ENCODE assay signal across 16 cellular contexts in the genomic region with DNA sequence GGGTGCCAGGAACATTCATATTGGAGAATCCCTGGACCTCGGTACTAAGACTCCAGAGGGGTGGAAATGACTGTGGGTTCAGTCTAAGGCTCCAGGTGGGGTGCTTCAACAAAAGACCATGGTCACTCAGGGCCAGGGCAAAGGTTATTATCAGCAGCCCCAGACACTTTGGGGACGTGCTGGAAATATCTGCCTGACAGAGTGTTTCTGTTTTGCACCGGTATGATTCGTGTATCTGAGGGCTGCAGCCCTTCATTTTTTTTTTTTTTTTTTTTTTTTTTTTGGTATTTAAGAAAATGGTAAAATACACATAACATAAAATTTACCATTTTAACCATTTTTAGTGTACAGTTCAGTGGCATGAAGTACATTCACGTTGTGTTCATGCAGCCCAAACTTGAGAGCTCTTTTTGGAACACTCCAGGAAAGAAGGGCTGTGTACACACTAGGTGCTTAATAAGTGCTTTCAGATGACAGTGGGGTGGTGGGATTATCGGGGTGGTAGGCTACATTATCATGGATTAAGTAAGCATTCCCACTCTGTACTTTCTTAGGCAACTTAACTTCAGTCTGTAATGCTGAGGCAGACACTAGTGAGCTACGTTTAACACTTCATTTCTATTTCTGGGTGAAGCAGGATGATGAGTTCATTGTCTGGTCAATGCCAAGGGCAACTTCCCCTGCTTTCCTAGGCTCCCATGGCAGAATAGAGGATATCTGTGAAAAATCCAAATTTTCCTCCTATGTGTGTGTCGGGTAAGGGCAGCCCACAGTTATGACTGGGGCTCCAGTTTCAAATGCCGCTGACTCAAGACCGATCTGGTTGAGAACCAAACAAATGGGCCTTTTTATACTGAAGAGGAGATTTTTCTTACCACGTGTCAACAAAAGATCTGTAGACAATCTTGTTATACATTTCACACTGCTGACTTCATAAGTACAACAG.
A peak's percentile ranks its signal among the peaks of the same experiment; 100 is the strongest.
DNase-seq lines count a peak whose midpoint lies in the region; ATAC-seq and TF ChIP-seq lines count a peak whose summit lies in the region.
"Had no signal": no experiment of that assay in that cellular context is flagged by ENCODE, and none has a peak within 500 bp of the region (broad histone marks: within the 10 kb centered on the region; RNA-seq: fewer than 3 reads in every experiment).

No MANE protein-coding gene starts in this region.

- peak overlapping the region; percentile 73; the same call in 1 of the 2 replicates for H2AK5ac ChIP-seq in IMR-90 (ENCODE audit: low read depth, low read length)

- H3K9me1 ChIP-seq in IMR-90 (ENCODE audit: insufficient read depth, low read length), result peaks cover 13% of the 10 kb centered on the region

- intact Hi-C loops in IMR-90 (cut with micrococcal nuclease) (no loop called here), vagina (cut with DNase I) (no loop called here)

- peak; percentile 63 for ATAC-seq in IMR-90 (ENCODE audit: low read depth)
- no peak for ATAC-seq in naive B cell (ENCODE audit: low read depth in 2 of 2)
- no peak for ATAC-seq in HG02981 (IDR thresholded peaks at IDR 0.05; ENCODE audit: unreplicated experiment)
- no peak for ATAC-seq in HG03439 (IDR thresholded peaks at IDR 0.05; ENCODE audit: unreplicated experiment)
- ATAC-seq: right lobe of liver had no signal

- H2BK120ac ChIP-seq in IMR-90 (ENCODE audit: low read depth, low read length), result no peak overlapping the region; the same call in 1 of the 2 replicates

- H4K91ac ChIP-seq in IMR-90 (ENCODE audit: insufficient read depth, low read depth, low read length), result 0 out of 2 replicates have a peak overlapping the region, but pooled peaks have one; percentile 14

- H3K27me3 ChIP-seq in IMR-90 (ENCODE audit: control insufficient read depth, insufficient read depth, low read length) (no peaks in the 10 kb centered on the region), vagina (no peaks in the 10 kb centered on the region)
- H3K27me3 ChIP-seq: ascending aorta, right lobe of liver, thyroid gland had no signal

- no peak for TF ChIP-seq RAD21 in IMR-90 (IDR thresholded peaks at IDR 0.05; ENCODE audit: low read length)

- H2BK20ac ChIP-seq in IMR-90 (ENCODE audit: low read depth, low read length), result peak overlapping the region; percentile 14; the same call in 1 of the 2 replicates

- H3K4ac ChIP-seq in IMR-90 (ENCODE audit: low read depth, low read length), result no peak overlapping the region

- TF ChIP-seq CTCF in IMR-90 (conservative IDR thresholded peaks at IDR 0.05; ENCODE audit: low read depth, low read length) (no peak), vagina (IDR thresholded peaks at IDR 0.05) (no peak)

- no peaks in the 10 kb centered on the region for H3K27me3 Mint-ChIP-seq in T-helper 1 cell treated with Interleukin-12 subunit alpha and Interleukin-12 subunit beta and Interleukin-4 antibody, amounts not matched to agents 30 μg/mL and 1 μg/mL, for 36 hours (ENCODE audit: low read depth)
- H3K27me3 Mint-ChIP-seq in naive B cell, result no peaks in the 10 kb centered on the region

- no peak overlapping the region for H3K56ac ChIP-seq in IMR-90 (ENCODE audit: extremely low read depth, insufficient read depth, low read length)

- H3K4me3 Mint-ChIP-seq in T-helper 1 cell treated with Interleukin-12 subunit alpha and Interleukin-12 subunit beta and Interleukin-4 antibody, amounts not matched to agents 30 μg/mL and 1 μg/mL, for 36 hours, result no peak overlapping the region
- peak overlapping the region in 3 of 8 donors; percentile 6 to 81 (median 24) for H3K4me3 Mint-ChIP-seq in naive B cell

- H3K9me3 ChIP-seq in IMR-90 (ENCODE audit: control insufficient read depth, insufficient read depth, low read length), result no peaks in the 10 kb centered on the region
- no peaks in the 10 kb centered on the region for H3K9me3 ChIP-seq in vagina
- H3K9me3 ChIP-seq: ascending aorta, right lobe of liver, thyroid gland had no signal

- H2AFZ ChIP-seq in IMR-90 (replicated peaks; ENCODE audit: low read length, poor library complexity), result no peak overlapping the region

- no peak overlapping the region; the same call in 2 of the 3 replicates for H2BK15ac ChIP-seq in IMR-90 (ENCODE audit: low read depth, low read length)

- H4K20me1 ChIP-seq in IMR-90 (ENCODE audit: insufficient read depth, low read length), result no peaks in the 10 kb centered on the region

- no peak overlapping the region for H2AK9ac ChIP-seq in IMR-90 (replicated peaks; ENCODE audit: low read depth, low read length, poor library complexity)

- dilution Hi-C loops in IMR-90 (cut with HindIII; ENCODE audit: low sequenced_read_pairs, unreplicated experiment), result no loop called here

- H3K36me3 Mint-ChIP-seq in T-helper 1 cell treated with Interleukin-12 subunit alpha and Interleukin-12 subunit beta and Interleukin-4 antibody, amounts not matched to agents 30 μg/mL and 1 μg/mL, for 36 hours (ENCODE audit: low read depth), result peaks cover 28% of the 10 kb centered on the region
- peaks cover 0 to 6% of the 10 kb centered on the region in 2 donors for H3K36me3 Mint-ChIP-seq in naive B cell

- peak overlapping the region; percentile 32 for H3K27ac Mint-ChIP-seq in T-helper 1 cell treated with Interleukin-12 subunit alpha and Interleukin-12 subunit beta and Interleukin-4 antibody, amounts not matched to agents 30 μg/mL and 1 μg/mL, for 36 hours
- H3K27ac Mint-ChIP-seq in naive B cell, result peak overlapping the region; percentile 44 to 98 (median 84)

- no peaks in the 10 kb centered on the region for H3K79me1 ChIP-seq in IMR-90 (ENCODE audit: low read depth in 1 of 2, low read length in 2 of 2)

- CTCF ChIA-PET in IMR-90 (lab: Yijun Ruan, JAX), result no interaction called here

- H3K9ac ChIP-seq in IMR-90 (ENCODE audit: low read depth, low read length), result no peak overlapping the region

- H3K9me3 Mint-ChIP-seq in T-helper 1 cell treated with Interleukin-12 subunit alpha and Interleukin-12 subunit beta and Interleukin-4 antibody, amounts not matched to agents 30 μg/mL and 1 μg/mL, for 36 hours, result no peaks in the 10 kb centered on the region
- H3K9me3 Mint-ChIP-seq in naive B cell, result no peaks in the 10 kb centered on the region

- no TSS peak for BruUV-seq in IMR-90 (replicated peaks; lab: Mats Ljungman, UMichigan)

- H3K14ac ChIP-seq in IMR-90 (replicated peaks; ENCODE audit: low read depth, low read length), result peak overlapping the region; percentile 80

- in situ Hi-C loops in IMR-90 (cut with MboI; ENCODE audit: low sequenced_read_pairs), result no loop called here

- H3K36me3 ChIP-seq in IMR-90 (ENCODE audit: control insufficient read depth, insufficient read depth, low read length) (no peaks in the 10 kb centered on the region), vagina (no peaks in the 10 kb centered on the region)
- H3K36me3 ChIP-seq: ascending aorta, right lobe of liver, thyroid gland had no signal

- no peak overlapping the region for H4K5ac ChIP-seq in IMR-90 (ENCODE audit: low read depth, low read length)

- POLR2A ChIA-PET in IMR-90 (lab: Charles Lee; ENCODE audit: unreplicated experiment), result no interaction called here

- no peak overlapping the region for H3K18ac ChIP-seq in IMR-90 (ENCODE audit: low read depth, low read length)

- H3K4me2 ChIP-seq in IMR-90 (ENCODE audit: low read depth, low read length), result no peak overlapping the region

- peak overlapping the region in 1 of 2 experiments; percentile 50; a peak in 1 of 4 replicates for H4K8ac ChIP-seq in IMR-90 (ENCODE audit: low read depth in 2 of 2, low read length in 2 of 2)

- DNase-seq in T-helper 1 cell, result no peak
- DNase-seq in IMR-90, result peak; percentile 79
- peak; percentile 53 for DNase-seq in astrocyte of the hippocampus (ENCODE audit: low read depth, low spot score)
- no peak for DNase-seq in naive B cell
- DNase-seq in vagina (ENCODE audit: extremely low spot score in 2 of 2), result no peak
- DNase-seq: 8988T, GDM1, NCI-H1105, NCI-H774, right lobe of liver, thyroid gland had no signal

- WGBS in IMR-90 (ENCODE audit: extremely low coverage in 2 of 2, insufficient read length in 1 of 2), 2 experiments, result no CpG with 5 or more reads among the region's 11 CpGs

- H3K4me3 ChIP-seq in IMR-90 (ENCODE audit: insufficient read depth, low read depth, low read length) (no peak overlapping the region), vagina (no peak overlapping the region)
- H3K4me3 ChIP-seq: ascending aorta, right lobe of liver, thyroid gland had no signal

- TF ChIP-seq POLR2A in IMR-90 (IDR thresholded peaks at IDR 0.05; ENCODE audit: low read depth, low read length), result no peak
- no peak for TF ChIP-seq POLR2A in vagina (IDR thresholded peaks at IDR 0.05)

- H3K23ac ChIP-seq in IMR-90 (ENCODE audit: low read depth, low read length), result peak overlapping the region; percentile 45; the same call in 1 of the 2 replicates

- H3K27ac ChIP-seq in IMR-90 (ENCODE audit: insufficient read depth, low read length) (no peak overlapping the region), vagina (no peak overlapping the region)
- H3K27ac ChIP-seq: ascending aorta, HL-60, right lobe of liver, thyroid gland had no signal

- no peak overlapping the region for H2BK5ac ChIP-seq in IMR-90 (ENCODE audit: low read depth, low read length, poor library complexity, severe bottlenecking)

- H3K4me1 ChIP-seq in IMR-90 (ENCODE audit: control insufficient read depth, insufficient read depth, low read length) (peaks cover 11% of the 10 kb centered on the region), vagina (no peaks in the 10 kb centered on the region)
- H3K4me1 ChIP-seq: ascending aorta, right lobe of liver had no signal

- peaks cover 66% of the 10 kb centered on the region for H3K4me1 Mint-ChIP-seq in T-helper 1 cell treated with Interleukin-12 subunit alpha and Interleukin-12 subunit beta and Interleukin-4 antibody, amounts not matched to agents 30 μg/mL and 1 μg/mL, for 36 hours (ENCODE audit: low read depth)
- peaks cover 58 to 83% (median 82%) of the 10 kb centered on the region in 3 donors for H3K4me1 Mint-ChIP-seq in naive B cell

TF ChIP-seq in IMR-90, 13 proteins besides CTCF, POLR2A, EP300 and RAD21:
- TF ChIP-seq, protein P1, sequence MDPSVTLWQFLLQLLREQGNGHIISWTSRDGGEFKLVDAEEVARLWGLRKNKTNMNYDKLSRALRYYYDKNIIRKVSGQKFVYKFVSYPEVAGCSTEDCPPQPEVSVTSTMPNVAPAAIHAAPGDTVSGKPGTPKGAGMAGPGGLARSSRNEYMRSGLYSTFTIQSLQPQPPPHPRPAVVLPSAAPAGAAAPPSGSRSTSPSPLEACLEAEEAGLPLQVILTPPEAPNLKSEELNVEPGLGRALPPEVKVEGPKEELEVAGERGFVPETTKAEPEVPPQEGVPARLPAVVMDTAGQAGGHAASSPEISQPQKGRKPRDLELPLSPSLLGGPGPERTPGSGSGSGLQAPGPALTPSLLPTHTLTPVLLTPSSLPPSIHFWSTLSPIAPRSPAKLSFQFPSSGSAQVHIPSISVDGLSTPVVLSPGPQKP (IDR thresholded peaks at IDR 0.05; ENCODE audit: borderline replicate concordance, low read depth, low read length), result no peak
- 0 out of 2 replicates have a peak, but pooled peaks have one; percentile 29 for TF ChIP-seq MAFK (IDR thresholded peaks at IDR 0.05; ENCODE audit: low read depth, low read length)

Comparison
In these comparisons a context has a peak if more than half of its experiments do, and no peak if none do; other contexts are left out.
1. DNase-seq: peak in IMR-90 (single experiment) and astrocyte of the hippocampus (single experiment); none in T-helper 1 cell (0 of 5), naive B cell (single experiment) and vagina (0 of 2).